1 cellular context compared by ENCODE assay signal in genomic region chr16:74563828-74564263, GRCh38.
A peak's percentile ranks its signal among the peaks of the same experiment; 100 is the strongest.
TF ChIP-seq lines count a peak whose summit lies in the region.

No MANE protein-coding gene starts in this region.

TF ChIP-seq in K562, 482 proteins besides CTCF, POLR2A, EP300 and RAD21 (continued from another document and continues in another):
- TF ChIP-seq, protein P1, sequence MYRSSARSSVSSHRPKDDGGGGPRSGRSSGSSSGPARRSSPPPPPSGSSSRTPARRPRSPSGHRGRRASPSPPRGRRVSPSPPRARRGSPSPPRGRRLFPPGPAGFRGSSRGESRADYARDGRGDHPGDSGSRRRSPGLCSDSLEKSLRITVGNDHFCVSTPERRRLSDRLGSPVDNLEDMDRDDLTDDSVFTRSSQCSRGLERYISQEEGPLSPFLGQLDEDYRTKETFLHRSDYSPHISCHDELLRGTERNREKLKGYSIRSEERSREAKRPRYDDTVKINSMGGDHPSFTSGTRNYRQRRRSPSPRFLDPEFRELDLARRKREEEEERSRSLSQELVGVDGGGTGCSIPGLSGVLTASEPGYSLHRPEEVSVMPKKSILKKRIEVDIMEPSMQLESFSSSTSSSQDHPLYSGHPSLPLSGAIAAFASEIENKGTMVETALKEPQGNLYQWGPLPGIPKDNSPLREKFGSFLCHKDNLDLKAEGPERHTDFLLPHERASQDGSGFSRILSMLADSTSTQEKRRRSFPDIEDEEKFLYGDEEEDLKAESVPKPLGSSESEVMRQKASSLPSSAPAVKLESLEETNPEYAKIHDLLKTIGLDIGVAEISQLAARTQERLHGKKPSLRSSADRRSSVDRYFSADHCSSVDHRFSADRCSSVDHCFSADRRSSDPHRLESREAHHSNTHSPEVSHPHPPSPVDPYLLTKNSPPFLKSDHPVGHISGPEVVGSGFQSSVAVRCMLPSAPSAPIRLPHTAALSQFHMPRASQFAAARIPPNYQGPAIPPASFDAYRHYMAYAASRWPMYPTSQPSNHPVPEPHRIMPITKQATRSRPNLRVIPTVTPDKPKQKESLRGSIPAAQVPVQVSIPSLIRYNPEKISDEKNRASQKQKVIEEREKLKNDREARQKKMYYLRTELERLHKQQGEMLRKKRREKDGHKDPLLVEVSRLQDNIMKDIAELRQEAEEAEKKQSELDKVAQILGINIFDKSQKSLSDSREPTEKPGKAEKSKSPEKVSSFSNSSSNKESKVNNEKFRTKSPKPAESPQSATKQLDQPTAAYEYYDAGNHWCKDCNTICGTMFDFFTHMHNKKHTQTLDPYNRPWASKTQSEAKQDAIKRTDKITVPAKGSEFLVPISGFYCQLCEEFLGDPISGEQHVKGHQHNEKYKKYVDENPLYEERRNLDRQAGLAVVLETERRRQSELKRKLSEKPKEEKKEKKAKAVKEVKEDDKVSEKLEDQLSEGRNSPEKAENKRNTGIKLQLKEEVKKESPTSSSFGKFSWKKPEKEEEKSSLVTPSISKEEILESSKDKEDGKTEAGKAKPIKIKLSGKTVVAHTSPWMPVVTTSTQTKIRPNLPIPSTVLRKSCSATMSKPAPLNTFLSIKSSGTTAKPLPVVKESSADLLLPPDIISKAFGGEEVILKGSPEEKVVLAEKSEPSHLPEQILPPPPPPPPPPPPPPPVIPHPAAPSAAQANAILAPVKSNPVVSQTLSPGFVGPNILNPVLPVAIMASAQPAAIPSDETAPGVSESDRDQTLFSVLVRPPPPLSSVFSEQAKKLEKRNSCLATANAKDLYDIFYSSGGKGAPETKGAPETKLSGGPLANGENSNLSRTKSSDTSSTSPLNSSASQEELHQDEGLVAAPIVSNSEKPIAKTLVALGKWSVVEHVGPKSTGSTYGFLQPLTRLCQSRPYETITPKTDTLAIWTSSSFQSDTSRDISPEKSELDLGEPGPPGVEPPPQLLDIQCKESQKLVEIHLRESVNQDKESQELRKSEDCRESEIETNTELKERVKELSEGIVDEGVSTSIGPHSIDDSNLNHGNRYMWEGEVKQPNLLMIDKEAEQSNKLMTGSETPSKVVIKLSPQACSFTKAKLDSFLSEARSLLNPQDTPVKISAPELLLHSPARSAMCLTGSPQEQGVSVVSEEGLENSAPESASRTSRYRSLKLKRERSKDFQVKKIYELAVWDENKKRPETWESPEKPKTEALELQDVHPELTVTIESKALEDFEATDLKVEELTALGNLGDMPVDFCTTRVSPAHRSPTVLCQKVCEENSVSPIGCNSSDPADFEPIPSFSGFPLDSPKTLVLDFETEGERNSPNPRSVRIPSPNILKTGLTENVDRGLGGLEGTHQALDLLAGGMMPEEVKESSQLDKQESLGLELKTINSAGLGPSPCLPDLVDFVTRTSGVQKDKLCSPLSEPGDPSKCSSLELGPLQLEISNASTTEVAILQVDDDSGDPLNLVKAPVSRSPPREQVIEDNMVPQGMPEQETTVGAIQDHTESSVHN (IDR thresholded peaks at IDR 0.05; ENCODE audit: borderline replicate concordance in 1 of 2, low read depth in 1 of 2), result 0 out of 4 replicates have a peak, but pooled peaks of 1 of the 2 experiments have one; percentile 45
- TF ChIP-seq PTTG1 (tag; IDR thresholded peaks at IDR 0.05; ENCODE audit: low read depth), result no peak
- no peak for TF ChIP-seq ZFP30 (CRISPR knock-in tag; IDR thresholded peaks at IDR 0.05; ENCODE audit: borderline replicate concordance)
- peak; percentile 97 for TF ChIP-seq NFE2 (IDR thresholded peaks at IDR 0.05; ENCODE audit: low read depth)
- TF ChIP-seq, protein P2, sequence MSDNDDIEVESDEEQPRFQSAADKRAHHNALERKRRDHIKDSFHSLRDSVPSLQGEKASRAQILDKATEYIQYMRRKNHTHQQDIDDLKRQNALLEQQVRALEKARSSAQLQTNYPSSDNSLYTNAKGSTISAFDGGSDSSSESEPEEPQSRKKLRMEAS (CRISPR knock-in tag; IDR thresholded peaks at IDR 0.05), result peak; percentile 95
- TF ChIP-seq, protein P3, sequence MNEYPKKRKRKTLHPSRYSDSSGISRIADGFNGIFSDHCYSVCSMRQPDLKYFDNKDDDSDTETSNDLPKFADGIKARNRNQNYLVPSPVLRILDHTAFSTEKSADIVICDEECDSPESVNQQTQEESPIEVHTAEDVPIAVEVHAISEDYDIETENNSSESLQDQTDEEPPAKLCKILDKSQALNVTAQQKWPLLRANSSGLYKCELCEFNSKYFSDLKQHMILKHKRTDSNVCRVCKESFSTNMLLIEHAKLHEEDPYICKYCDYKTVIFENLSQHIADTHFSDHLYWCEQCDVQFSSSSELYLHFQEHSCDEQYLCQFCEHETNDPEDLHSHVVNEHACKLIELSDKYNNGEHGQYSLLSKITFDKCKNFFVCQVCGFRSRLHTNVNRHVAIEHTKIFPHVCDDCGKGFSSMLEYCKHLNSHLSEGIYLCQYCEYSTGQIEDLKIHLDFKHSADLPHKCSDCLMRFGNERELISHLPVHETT (CRISPR knock-in tag; conservative IDR thresholded peaks at IDR 0.05 in 1 of 2, IDR thresholded peaks at IDR 0.05 in 1 of 2), result 0 out of 4 replicates have a peak, but pooled peaks of 1 of the 2 experiments have one; percentile 44
- peak; percentile 97 for TF ChIP-seq C11orf30 (IDR thresholded peaks at IDR 0.05; ENCODE audit: low read depth)
- TF ChIP-seq ZNF592 (IDR thresholded peaks at IDR 0.05), result peak; percentile 88
- TF ChIP-seq NR0B1 (IDR thresholded peaks at IDR 0.05; ENCODE audit: partially characterized antibody), result no peak
- TF ChIP-seq CREM (IDR thresholded peaks at IDR 0.05; ENCODE audit: low read depth), result peak; percentile 42
- peak in 1 of 2 experiments; percentile 53; a peak in 2 of 4 replicates for TF ChIP-seq KDM1A (IDR thresholded peaks at IDR 0.05)
- peak; percentile 71; the same call in 1 of the 2 replicates for TF ChIP-seq CEBPG (CRISPR knock-in tag; IDR thresholded peaks at IDR 0.05)
- peak; percentile 71 to 82 for TF ChIP-seq CEBPG (tag; conservative IDR thresholded peaks at IDR 0.05 in 1 of 2, IDR thresholded peaks at IDR 0.05 in 1 of 2)
- no peak for TF ChIP-seq ZNF3 (CRISPR knock-in tag; IDR thresholded peaks at IDR 0.05)
- no peak for TF ChIP-seq MTA3 (IDR thresholded peaks at IDR 0.05; ENCODE audit: borderline replicate concordance)
- 0 out of 2 replicates have a peak, but pooled peaks have one; percentile 25 for TF ChIP-seq MEF2D (tag; conservative IDR thresholded peaks at IDR 0.05; ENCODE audit: low read depth)
- TF ChIP-seq MAFG (tag; conservative IDR thresholded peaks at IDR 0.05), result peak; percentile 95
- 0 out of 2 replicates have a peak, but pooled peaks have one; percentile 55 for TF ChIP-seq MYNN (IDR thresholded peaks at IDR 0.05)
- TF ChIP-seq MYNN (CRISPR knock-in tag; IDR thresholded peaks at IDR 0.05), result no peak
- TF ChIP-seq RBM25 (IDR thresholded peaks at IDR 0.05; ENCODE audit: low read depth, low read length, severe bottlenecking), result peak; percentile 53
- TF ChIP-seq, protein P4, sequence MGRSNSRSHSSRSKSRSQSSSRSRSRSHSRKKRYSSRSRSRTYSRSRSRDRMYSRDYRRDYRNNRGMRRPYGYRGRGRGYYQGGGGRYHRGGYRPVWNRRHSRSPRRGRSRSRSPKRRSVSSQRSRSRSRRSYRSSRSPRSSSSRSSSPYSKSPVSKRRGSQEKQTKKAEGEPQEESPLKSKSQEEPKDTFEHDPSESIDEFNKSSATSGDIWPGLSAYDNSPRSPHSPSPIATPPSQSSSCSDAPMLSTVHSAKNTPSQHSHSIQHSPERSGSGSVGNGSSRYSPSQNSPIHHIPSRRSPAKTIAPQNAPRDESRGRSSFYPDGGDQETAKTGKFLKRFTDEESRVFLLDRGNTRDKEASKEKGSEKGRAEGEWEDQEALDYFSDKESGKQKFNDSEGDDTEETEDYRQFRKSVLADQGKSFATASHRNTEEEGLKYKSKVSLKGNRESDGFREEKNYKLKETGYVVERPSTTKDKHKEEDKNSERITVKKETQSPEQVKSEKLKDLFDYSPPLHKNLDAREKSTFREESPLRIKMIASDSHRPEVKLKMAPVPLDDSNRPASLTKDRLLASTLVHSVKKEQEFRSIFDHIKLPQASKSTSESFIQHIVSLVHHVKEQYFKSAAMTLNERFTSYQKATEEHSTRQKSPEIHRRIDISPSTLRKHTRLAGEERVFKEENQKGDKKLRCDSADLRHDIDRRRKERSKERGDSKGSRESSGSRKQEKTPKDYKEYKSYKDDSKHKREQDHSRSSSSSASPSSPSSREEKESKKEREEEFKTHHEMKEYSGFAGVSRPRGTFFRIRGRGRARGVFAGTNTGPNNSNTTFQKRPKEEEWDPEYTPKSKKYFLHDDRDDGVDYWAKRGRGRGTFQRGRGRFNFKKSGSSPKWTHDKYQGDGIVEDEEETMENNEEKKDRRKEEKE (IDR thresholded peaks at IDR 0.05; ENCODE audit: borderline replicate concordance in 1 of 2, control insufficient read depth in 1 of 2, low read depth in 2 of 2, low read length in 1 of 2), result 0 out of 4 replicates have a peak, but pooled peaks of 1 of the 2 experiments have one; percentile 72
- TF ChIP-seq ZNF778 (CRISPR knock-in tag; IDR thresholded peaks at IDR 0.05), result no peak
- TF ChIP-seq KLF13 (tag; IDR thresholded peaks at IDR 0.05; ENCODE audit: borderline replicate concordance, low read depth), result 0 out of 2 replicates have a peak, but pooled peaks have one; percentile 24
- peak; percentile 76; the same call in 1 of the 2 replicates for TF ChIP-seq LCOR (CRISPR knock-in tag; IDR thresholded peaks at IDR 0.05)
- TF ChIP-seq ZNF316 (IDR thresholded peaks at IDR 0.05), result peak; percentile 99
- no peak for TF ChIP-seq ZNF175 (CRISPR knock-in tag; IDR thresholded peaks at IDR 0.05; ENCODE audit: low read depth)
- TF ChIP-seq TCF3 (CRISPR knock-in tag; IDR thresholded peaks at IDR 0.05), result peak; percentile 49; the same call in 1 of the 2 replicates
- peak; percentile 65 for TF ChIP-seq NBN (IDR thresholded peaks at IDR 0.05; ENCODE audit: low read depth)
- peak; percentile 68 for TF ChIP-seq PKNOX1 (IDR thresholded peaks at IDR 0.05)
- TF ChIP-seq, protein P5, sequence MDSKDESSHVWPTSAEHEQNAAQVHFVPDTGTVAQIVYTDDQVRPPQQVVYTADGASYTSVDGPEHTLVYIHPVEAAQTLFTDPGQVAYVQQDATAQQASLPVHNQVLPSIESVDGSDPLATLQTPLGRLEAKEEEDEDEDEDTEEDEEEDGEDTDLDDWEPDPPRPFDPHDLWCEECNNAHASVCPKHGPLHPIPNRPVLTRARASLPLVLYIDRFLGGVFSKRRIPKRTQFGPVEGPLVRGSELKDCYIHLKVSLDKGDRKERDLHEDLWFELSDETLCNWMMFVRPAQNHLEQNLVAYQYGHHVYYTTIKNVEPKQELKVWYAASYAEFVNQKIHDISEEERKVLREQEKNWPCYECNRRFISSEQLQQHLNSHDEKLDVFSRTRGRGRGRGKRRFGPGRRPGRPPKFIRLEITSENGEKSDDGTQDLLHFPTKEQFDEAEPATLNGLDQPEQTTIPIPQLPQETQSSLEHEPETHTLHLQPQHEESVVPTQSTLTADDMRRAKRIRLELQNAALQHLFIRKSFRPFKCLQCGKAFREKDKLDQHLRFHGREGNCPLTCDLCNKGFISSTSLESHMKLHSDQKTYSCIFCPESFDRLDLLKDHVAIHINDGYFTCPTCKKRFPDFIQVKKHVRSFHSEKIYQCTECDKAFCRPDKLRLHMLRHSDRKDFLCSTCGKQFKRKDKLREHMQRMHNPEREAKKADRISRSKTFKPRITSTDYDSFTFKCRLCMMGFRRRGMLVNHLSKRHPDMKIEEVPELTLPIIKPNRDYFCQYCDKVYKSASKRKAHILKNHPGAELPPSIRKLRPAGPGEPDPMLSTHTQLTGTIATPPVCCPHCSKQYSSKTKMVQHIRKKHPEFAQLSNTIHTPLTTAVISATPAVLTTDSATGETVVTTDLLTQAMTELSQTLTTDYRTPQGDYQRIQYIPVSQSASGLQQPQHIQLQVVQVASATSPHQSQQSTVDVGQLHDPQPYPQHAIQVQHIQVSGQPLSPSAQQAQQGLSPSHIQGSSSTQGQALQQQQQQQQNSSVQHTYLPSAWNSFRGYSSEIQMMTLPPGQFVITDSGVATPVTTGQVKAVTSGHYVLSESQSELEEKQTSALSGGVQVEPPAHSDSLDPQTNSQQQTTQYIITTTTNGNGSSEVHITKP (IDR thresholded peaks at IDR 0.05; ENCODE audit: partially characterized antibody), result peak; percentile 5
- no peak for TF ChIP-seq NFE2L1 (tag; IDR thresholded peaks at IDR 0.05; ENCODE audit: borderline replicate concordance, low read depth)
- peak in 1 of 2 experiments; percentile 47; a peak in 1 of 4 replicates for TF ChIP-seq HDAC1 (IDR thresholded peaks at IDR 0.05)
- TF ChIP-seq ZNF586 (CRISPR knock-in tag; conservative IDR thresholded peaks at IDR 0.05), result no peak
